ENCODE assay signal across 11 cellular contexts in the genomic region with DNA sequence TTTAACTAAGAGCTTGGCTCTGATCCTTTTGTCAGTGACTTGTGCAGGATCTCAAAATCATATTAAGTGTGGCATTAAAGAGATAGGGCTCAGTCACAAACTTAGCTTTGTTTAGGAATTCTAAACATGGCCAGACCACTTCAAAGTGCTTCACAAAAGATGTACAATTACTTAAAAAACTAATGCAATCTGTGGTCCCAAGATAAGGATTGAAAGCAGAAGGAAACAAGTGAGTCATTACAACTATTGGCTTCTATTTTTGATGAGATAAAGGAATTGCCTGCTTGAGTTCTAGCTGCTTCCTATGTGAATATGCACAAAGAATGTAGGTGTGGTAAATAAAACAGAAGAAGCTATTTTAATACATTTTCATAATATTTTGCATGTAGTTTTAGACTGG. TPM values are rescaled to one million over a fixed set of nuclear protein-coding genes. Genes with fewer than 3 reads are reported as not detected.
DNase-seq lines count a peak whose midpoint lies in the region; ATAC-seq, FAIRE-seq and TF ChIP-seq lines count a peak whose summit lies in the region.
"Had no signal": no experiment of that assay in that cellular context is flagged by ENCODE, and none has a peak within 500 bp of the region (broad histone marks: within the 10 kb centered on the region; RNA-seq: fewer than 3 reads in every experiment).

No MANE protein-coding gene starts in this region.

- peaks cover 95% of the 10 kb centered on the region for H3K79me2 ChIP-seq in Karpas-422 (ENCODE audit: low read length)
- no peaks in the 10 kb centered on the region for H3K79me2 ChIP-seq in keratinocyte (ENCODE audit: control insufficient read depth, insufficient read depth, low read length)
- H3K79me2 ChIP-seq in OCI-LY7 (ENCODE audit: insufficient read depth, low read depth, low read length) = no peaks in the 10 kb centered on the region

- H3K4me2 ChIP-seq in Karpas-422 (ENCODE audit: low read depth, low read length, poor library complexity, severe bottlenecking) (no peak overlapping the region), keratinocyte (ENCODE audit: control insufficient read depth, extremely low read depth, insufficient read depth, low read depth, low read length) (peak overlapping the region; percentile 65), OCI-LY7 (ENCODE audit: low read length) (no peak overlapping the region)

- DNase-seq in AG20443 (ENCODE audit: low spot score) = peak; percentile 34
- DNase-seq in Karpas-422 = no peak
- DNase-seq in amniotic epithelial cell (ENCODE audit: low read depth) = peak; percentile 83
- DNase-seq in keratinocyte (ENCODE audit: low read depth, low spot score) = peak; percentile 73
- DNase-seq in foreskin melanocyte = no peak
- no peak for DNase-seq in dorsolateral prefrontal cortex
- DNase-seq in OCI-LY7 (ENCODE audit: low spot score) = no peak
- DNase-seq: central memory CD4-positive, alpha-beta T cell; NCI-H510A treated with DMSO at 0.1 percent for 48 hours had no signal

- FAIRE-seq in keratinocyte (lab: Jason Lieb, UNC) = peak; percentile 84

- no peak for ATAC-seq in HG02798 (IDR thresholded peaks at IDR 0.05; ENCODE audit: poor library complexity, unreplicated experiment)
- ATAC-seq: stimulated activated memory B cell treated with anti-CD40 and anti-IgM and Interleukin-4, amounts not matched to agents 10 μg/mL and 1 μg/mL and 100 μg/mL, for 72 hours had no signal

- 0 out of 2 replicates have a peak overlapping the region, but pooled peaks have one; percentile 49 for H3K27ac ChIP-seq in Karpas-422 (ENCODE audit: low read length)
- H3K27ac ChIP-seq in keratinocyte (ENCODE audit: control insufficient read depth, insufficient read depth, low read length) = peak overlapping the region; percentile 75
- peak overlapping the region in 2 of 59 donors; percentile 0 to 56 for H3K27ac ChIP-seq in dorsolateral prefrontal cortex
- H3K27ac ChIP-seq in OCI-LY7 (ENCODE audit: low read depth, low read length, poor library complexity, severe bottlenecking) = no peak overlapping the region

- no peak overlapping the region for H2AFZ ChIP-seq in Karpas-422 (ENCODE audit: low read length)
- H2AFZ ChIP-seq in keratinocyte (ENCODE audit: control insufficient read depth, low read length) = no peak overlapping the region
- H2AFZ ChIP-seq in OCI-LY7 (ENCODE audit: low read length) = no peak overlapping the region

- H4K20me1 ChIP-seq in Karpas-422 (ENCODE audit: insufficient read depth, low read depth, low read length) (no peaks in the 10 kb centered on the region), keratinocyte (ENCODE audit: control insufficient read depth, extremely low read depth, insufficient read depth, low read length) (no peaks in the 10 kb centered on the region), OCI-LY7 (ENCODE audit: insufficient read depth, low read length) (no peaks in the 10 kb centered on the region)

- no peaks in the 10 kb centered on the region for H3K9me1 ChIP-seq in keratinocyte (ENCODE audit: control insufficient read depth, extremely low read depth, insufficient read depth, low read length)

- CTCF ChIA-PET in OCI-LY7 (lab: Charles Lee; ENCODE audit: unreplicated experiment) = interaction anchor here (0.5 kb wide), 1 partner anchor 21 kb away, joined by 3 read pairs; no protein-coding TSS in a partner anchor

- no peak overlapping the region for H3K9ac ChIP-seq in Karpas-422 (ENCODE audit: low read length)
- no peak overlapping the region for H3K9ac ChIP-seq in keratinocyte (ENCODE audit: control insufficient read depth, extremely low read depth, insufficient read depth, low read length)

- intact Hi-C loops in dorsolateral prefrontal cortex (cut with DNase I) = no loop called here
- intact Hi-C loops in OCI-LY7 (cut with micrococcal nuclease; ENCODE audit: unreplicated experiment) = no loop called here

- BruUV-seq in OCI-LY7 (replicated peaks; lab: Mats Ljungman, UMichigan) = no TSS peak

- H3K27me3 ChIP-seq in Karpas-422 (ENCODE audit: low read length) = no peaks in the 10 kb centered on the region
- H3K27me3 ChIP-seq in keratinocyte (ENCODE audit: control insufficient read depth, extremely low read depth, insufficient read depth, low read length) = no peaks in the 10 kb centered on the region
- H3K27me3 ChIP-seq in dorsolateral prefrontal cortex = no peaks in the 10 kb centered on the region

- H3K9me3 ChIP-seq in Karpas-422 (ENCODE audit: low read length) = no peaks in the 10 kb centered on the region
- no peaks in the 10 kb centered on the region for H3K9me3 ChIP-seq in keratinocyte (ENCODE audit: control insufficient read depth, low read depth, low read length)
- peaks cover 5% of the 10 kb centered on the region; the same call in 1 of the 2 replicates for H3K9me3 ChIP-seq in OCI-LY7 (ENCODE audit: low read length)

- POLR2A ChIA-PET in OCI-LY7 (lab: Charles Lee) = interaction anchor here (0.6 to 0.7 kb wide), 2 partner anchors 23 to 171 kb away, joined by 3 read pairs; no protein-coding TSS in a partner anchor

- H3K4me3 ChIP-seq in Karpas-422 (ENCODE audit: low read length) = no peak overlapping the region
- peak overlapping the region in 1 of 3 experiments; percentile 25 for H3K4me3 ChIP-seq in keratinocyte (ENCODE audit: control insufficient read depth in 2 of 3, extremely low read depth in 1 of 3, insufficient read depth in 2 of 3, low read depth in 1 of 3, low read length in 3 of 3)
- no peak overlapping the region for H3K4me3 ChIP-seq in dorsolateral prefrontal cortex
- no peak overlapping the region for H3K4me3 ChIP-seq in OCI-LY7 (ENCODE audit: low read depth, low read length, poor library complexity, severe bottlenecking)

- H3K36me3 ChIP-seq in Karpas-422 (ENCODE audit: insufficient read depth, low read length) = peaks cover 58% of the 10 kb centered on the region
- H3K36me3 ChIP-seq in keratinocyte (ENCODE audit: control insufficient read depth in 2 of 2, extremely low read depth in 1 of 2, insufficient read depth in 2 of 2, low read length in 2 of 2) = no peaks in the 10 kb centered on the region
- H3K36me3 ChIP-seq in OCI-LY7 (ENCODE audit: insufficient read depth, low read length) = peaks cover 68% of the 10 kb centered on the region

- H3K9me2 ChIP-seq in Karpas-422 (replicated peaks; ENCODE audit: insufficient read depth, low read length) = no peaks in the 10 kb centered on the region
- H3K9me2 ChIP-seq in OCI-LY7 (ENCODE audit: insufficient read depth, low read length) = no peaks in the 10 kb centered on the region

- peaks cover 44% of the 10 kb centered on the region for H3K4me1 ChIP-seq in Karpas-422 (ENCODE audit: low read length)
- H3K4me1 ChIP-seq in keratinocyte (ENCODE audit: control insufficient read depth, extremely low read depth, insufficient read depth, low read length) = peaks cover 24% of the 10 kb centered on the region
- no peaks in the 10 kb centered on the region for H3K4me1 ChIP-seq in OCI-LY7 (ENCODE audit: insufficient read depth, low read length, poor library complexity, severe bottlenecking)

- dilution Hi-C loops in keratinocyte (cut with MboI; ENCODE audit: extremely low pct_ligation_motif_present, low sequenced_read_pairs) = no loop called here

- TF ChIP-seq CTCF in keratinocyte (optimal IDR thresholded peaks at IDR 0.05 in 1 of 3, IDR thresholded peaks at IDR 0.05 in 1 of 3, conservative IDR thresholded peaks at IDR 0.05 in 1 of 3; ENCODE audit: extremely low read depth in 1 of 3, insufficient read depth in 2 of 3, low read length in 3 of 3) (no peak), dorsolateral prefrontal cortex (IDR thresholded peaks at IDR 0.05 in 54 of 56, conservative IDR thresholded peaks at IDR 0.05 in 2 of 56; ENCODE audit: low read depth in 1 of 56, partially characterized antibody in 56 of 56) (no peak), OCI-LY7 (conservative IDR thresholded peaks at IDR 0.05; ENCODE audit: low read length) (no peak)

RNA-seq across cellular contexts. Expression of a gene that starts 44.9 kb away (rescaled TPM):
- total RNA-seq in Karpas-422 (2014; rRNA removed; shearing (Covaris generic); ENCODE audit: low replicate concordance) = 235 and 297 TPM in 2 replicates
- 10.1 to 15.5 TPM (median 12.4 TPM) in 3 replicates for polyA plus RNA-seq in keratinocyte
- 23.4 TPM for polyA plus RNA-seq in keratinocyte (2011; ENCODE audit: low read depth)
- 2.8 and 5.6 TPM in 2 replicates for polyA plus RNA-seq in keratinocyte (2011; cell fraction: cytosol; rRNA removed)
- polyA plus RNA-seq in keratinocyte (2011; cell fraction: nucleus; rRNA removed) = 13.6 and 19.4 TPM in 2 replicates
- polyA plus RNA-seq in keratinocyte (2012; ENCODE audit: low replicate concordance) = 5.8 and 12.2 TPM in 2 replicates
- polyA minus RNA-seq in keratinocyte = 8.0 to 56.9 TPM (median 30.8 TPM) in 3 replicates
- 21.5 TPM for polyA minus RNA-seq in keratinocyte (2011; cell fraction: cytosol; rRNA and poly(A)+ RNA removed)
- polyA minus RNA-seq in keratinocyte (2011; cell fraction: nucleus; rRNA and poly(A)+ RNA removed) = 52.0 and 96.6 TPM in 2 replicates
- total RNA-seq in dorsolateral prefrontal cortex (100 to 1,000 TPM in 18 of 120 experiments, 10 to 100 TPM in 102; 48.4 to 191 (median 77.9) TPM), OCI-LY7 (2022) (25.5 and 36.5 TPM in 2 replicates)
- 20.6 and 24.1 TPM in 2 replicates for total RNA-seq in OCI-LY7 (2014; rRNA removed; shearing (Covaris generic))

Comparison
In these comparisons a context has a peak if more than half of its experiments do, and no peak if none do; other contexts are left out.
1. DNase-seq: peak in AG20443 (single experiment), amniotic epithelial cell (single experiment) and keratinocyte (single experiment); none in Karpas-422 (single experiment), foreskin melanocyte (single experiment), dorsolateral prefrontal cortex (0 of 10) and OCI-LY7 (single experiment).